Comparison of ENCODE assay signal across 26 cellular contexts in the genomic region with DNA sequence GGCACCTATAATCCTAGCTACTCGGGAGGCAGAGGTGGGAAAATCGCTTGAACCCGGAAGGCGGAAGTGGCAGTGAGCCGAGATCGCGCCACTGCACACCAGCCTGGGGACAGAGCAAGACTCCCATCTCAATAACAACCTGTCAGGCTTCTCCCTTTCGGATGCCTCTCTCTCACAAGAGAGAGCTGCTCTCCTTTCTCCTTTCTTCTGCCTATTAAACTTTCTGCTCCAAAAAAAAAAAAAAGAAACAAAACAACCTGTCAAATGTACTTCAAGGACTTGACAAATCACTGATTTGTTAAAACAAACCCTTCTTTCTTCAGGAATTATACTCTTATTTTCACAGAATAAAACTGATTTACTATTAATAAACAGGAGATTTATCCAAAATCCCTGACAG. TPM values are rescaled to one million over a fixed set of nuclear protein-coding genes. Genes with fewer than 3 reads are reported as not detected.
A peak's percentile ranks its signal among the peaks of the same experiment; 100 is the strongest.
DNase-seq lines count a peak whose midpoint lies in the region; ATAC-seq, FAIRE-seq and TF ChIP-seq lines count a peak whose summit lies in the region.
"Had no signal": no experiment of that assay in that cellular context is flagged by ENCODE, and none has a peak within 500 bp of the region (broad histone marks: within the 10 kb centered on the region; RNA-seq: fewer than 3 reads in every experiment).

No MANE protein-coding gene starts in this region.

- peaks cover 82% of the 10 kb centered on the region for H3K79me2 ChIP-seq in HepG2 (ENCODE audit: insufficient read depth, low read length)
- H3K79me2 ChIP-seq in trophoblast cell (ENCODE audit: control insufficient read depth, insufficient read depth, low read length, poor library complexity) = peaks cover 34% of the 10 kb centered on the region

- no peaks in the 10 kb centered on the region for H3K36me3 ChIP-seq in liver (ENCODE audit: control insufficient read depth in 4 of 4, insufficient read depth in 3 of 4, low read depth in 1 of 4, low read length in 3 of 4)
- H3K36me3 ChIP-seq in HepG2 (replicated peaks in 1 of 2; ENCODE audit: control insufficient read depth in 1 of 2, insufficient read depth in 2 of 2, low read length in 2 of 2) = peaks cover 0 to 4% of the 10 kb centered on the region in 2 experiments; a peak in 3 of 5 replicates
- H3K36me3 ChIP-seq in right lobe of liver = no peaks in the 10 kb centered on the region
- peaks cover 3 to 7% of the 10 kb centered on the region in 2 experiments for H3K36me3 ChIP-seq in trophoblast cell (ENCODE audit: control insufficient read depth in 1 of 2, insufficient read depth in 2 of 2, low read length in 2 of 2)
- H3K36me3 ChIP-seq: BE2C, esophagus muscularis mucosa, thoracic aorta had no signal

- no peak overlapping the region for H4K8ac ChIP-seq in trophoblast cell (ENCODE audit: low read depth, low read length)

- no peak for FAIRE-seq in HepG2 (lab: Jason Lieb, UNC)
- FAIRE-seq: kidney had no signal

- H4K91ac ChIP-seq in trophoblast cell (ENCODE audit: low read depth, low read length) = no peak overlapping the region

- no peaks in the 10 kb centered on the region for H3K27me3 ChIP-seq in liver (ENCODE audit: control insufficient read depth in 4 of 4, insufficient read depth in 4 of 4, low read length in 3 of 4)
- no peaks in the 10 kb centered on the region for H3K27me3 ChIP-seq in HepG2 (ENCODE audit: control insufficient read depth in 1 of 2, insufficient read depth in 2 of 2, low read length in 2 of 2)
- no peaks in the 10 kb centered on the region for H3K27me3 ChIP-seq in right lobe of liver
- H3K27me3 ChIP-seq in trophoblast cell (ENCODE audit: insufficient read depth, low read length) = no peaks in the 10 kb centered on the region
- H3K27me3 ChIP-seq: BE2C, esophagus muscularis mucosa had no signal

- no peak overlapping the region for H3K23ac ChIP-seq in trophoblast cell (ENCODE audit: low read length)

- TF ChIP-seq CTCF in liver (IDR thresholded peaks at IDR 0.05; ENCODE audit: low read depth, low read length, missing input control) (no peak), HepG2 (CRISPR knock-in tag; IDR thresholded peaks at IDR 0.05) (no peak), right lobe of liver (IDR thresholded peaks at IDR 0.05) (no peak)

- no peak overlapping the region for H2BK120ac ChIP-seq in trophoblast cell (ENCODE audit: insufficient read depth, low read length, poor library complexity)

- no peak overlapping the region for H2BK5ac ChIP-seq in trophoblast cell (ENCODE audit: low read depth, low read length, poor library complexity)

- no peak overlapping the region for H3K18ac ChIP-seq in trophoblast cell (ENCODE audit: low read length)

- H3K4me3 ChIP-seq in liver (ENCODE audit: low read depth in 1 of 3, low read length in 3 of 3) (no peak overlapping the region), HepG2 (replicated peaks in 1 of 3; ENCODE audit: insufficient read depth in 1 of 3, low read depth in 2 of 3, low read length in 3 of 3) (no peak overlapping the region), right lobe of liver (no peak overlapping the region), trophoblast cell (ENCODE audit: low read depth, low read length) (no peak overlapping the region)

- no peak overlapping the region for H2BK12ac ChIP-seq in trophoblast cell (ENCODE audit: low read length)

- H3K27ac ChIP-seq in liver (ENCODE audit: low read depth in 1 of 2, low read length in 2 of 2) (peak overlapping the region; percentile 1 to 51), HepG2 (ENCODE audit: extremely low read length, insufficient read depth, low read length) (no peak overlapping the region), right lobe of liver (peak overlapping the region in 2 of 3 donors; percentile 7 to 45), trophoblast cell (ENCODE audit: low read depth, low read length) (no peak overlapping the region)
- H3K27ac ChIP-seq: thoracic aorta had no signal

- BruUV-seq in HepG2 (replicated peaks; lab: Mats Ljungman, UMichigan) = no TSS peak

- ATAC-seq in HepG2 = no peak
- no peak for ATAC-seq in right lobe of liver
- no peak for ATAC-seq in HG02981 (IDR thresholded peaks at IDR 0.05; ENCODE audit: unreplicated experiment)
- ATAC-seq in GM18502 (IDR thresholded peaks at IDR 0.05; ENCODE audit: poor library complexity, unreplicated experiment) = no peak
- ATAC-seq: activated T-cell treated with anti-CD3 and anti-CD28 coated beads, Interleukin-2, amount 50 U/mL, for 72 hours; naive thymus-derived CD8-positive, alpha-beta T cell; stimulated activated memory B cell treated with anti-CD40 and anti-IgM and Interleukin-4, amounts not matched to agents 10 μg/mL and 1 μg/mL and 100 μg/mL, for 72 hours had no signal

- H3K14ac ChIP-seq in trophoblast cell (ENCODE audit: low read length) = no peak overlapping the region

- no peaks in the 10 kb centered on the region for H3K9me3 ChIP-seq in liver (ENCODE audit: control insufficient read depth in 4 of 4, low read length in 3 of 4)
- H3K9me3 ChIP-seq in HepG2 (ENCODE audit: low read length) = no peaks in the 10 kb centered on the region
- no peaks in the 10 kb centered on the region for H3K9me3 ChIP-seq in right lobe of liver
- H3K9me3 ChIP-seq in trophoblast cell (ENCODE audit: insufficient read depth, low read depth, low read length) = no peaks in the 10 kb centered on the region
- H3K9me3 ChIP-seq: BE2C, esophagus muscularis mucosa, thoracic aorta had no signal

- CTCF ChIA-PET in HepG2 (lab: Yijun Ruan, JAX; ENCODE audit: low intra/inter-chr PET ratio, low total read pairs) = no interaction called here

- H3K4me2 ChIP-seq in HepG2 (ENCODE audit: low read depth, low read length) (no peak overlapping the region), trophoblast cell (ENCODE audit: low read length) (no peak overlapping the region)

- POLR2A ChIA-PET in HepG2 (lab: Yijun Ruan, JAX) = no interaction called here

- H3K4me1 ChIP-seq in liver (ENCODE audit: control insufficient read depth in 4 of 4, insufficient read depth in 4 of 4, low read length in 3 of 4) (peaks cover 22 to 47% (median 30%) of the 10 kb centered on the region in 4 donors), HepG2 (ENCODE audit: insufficient read depth, low read length) (peaks cover 59% of the 10 kb centered on the region), right lobe of liver (peaks cover 0 to 59% (median 14%) of the 10 kb centered on the region in 4 donors), trophoblast cell (ENCODE audit: control insufficient read depth in 1 of 2, insufficient read depth in 2 of 2, low read length in 2 of 2) (peaks cover 8 to 16% of the 10 kb centered on the region in 2 experiments)

- H3K9ac ChIP-seq in liver (ENCODE audit: low read depth in 1 of 2, low read length in 2 of 2) (no peak overlapping the region), HepG2 (ENCODE audit: insufficient read depth, low read depth, low read length) (no peak overlapping the region), trophoblast cell (ENCODE audit: low read length) (no peak overlapping the region)

- H2AFZ ChIP-seq in HepG2 (ENCODE audit: low read length) = no peak overlapping the region
- H2AFZ ChIP-seq in trophoblast cell (ENCODE audit: insufficient read depth, low read length, poor library complexity) = no peak overlapping the region

- WGBS in liver = 93% methylated on average over 8 of the region's 8 CpGs
- WGBS in HepG2 (ENCODE audit: low lambda C conversion rate) = 97% methylated on average over 8 of the region's 8 CpGs
- 67% methylated on average over 7 of the region's 8 CpGs for WGBS in right lobe of liver (ENCODE audit: insufficient coverage, low coverage, low lambda C conversion rate, missing lambda C conversion rate)
- no CpG with 5 or more reads among the region's 8 CpGs for WGBS in trophoblast cell (ENCODE audit: extremely low coverage, insufficient coverage, insufficient read length)

- peaks cover 44% of the 10 kb centered on the region for H4K20me1 ChIP-seq in HepG2 (ENCODE audit: insufficient read depth, low read length)

- TF ChIP-seq EP300 in HepG2 (IDR thresholded peaks at IDR 0.05; ENCODE audit: low read depth in 2 of 2, low read length in 2 of 2) (no peak), HepG2 (CRISPR knock-in tag; IDR thresholded peaks at IDR 0.05; ENCODE audit: borderline replicate concordance) (no peak)

- DNase-seq in HepG2 (ENCODE audit: low spot score) (no peak), right lobe of liver (no peak), trophoblast cell (no peak), NCI-H1694 treated with DMSO at 0.1 percent for 48 hours (lab: John Stamatoyannopoulos, UW) (no peak)
- DNase-seq in stimulated activated naive CD4-positive, alpha-beta T cell treated with Interleukin-2 at 50 U/mL for 16 hours (lab: John Stamatoyannopoulos, UW) = no peak
- DNase-seq: activated CD4-positive, alpha-beta T cell treated with anti-CD3 and anti-CD28 coated beads for 48 hours; activated naive CD4-positive, alpha-beta T cell treated with anti-CD3 and anti-CD28 coated beads for 36 hours; activated T-cell treated with anti-CD3 and anti-CD28 coated beads, Interleukin-2, amount 50 U/mL, for 72 hours; anterior cingulate cortex; BE2C; effector CD4-positive, alpha-beta T cell; EL; HFFc6; kidney; naive thymus-derived CD8-positive, alpha-beta T cell; NCI-H1105; NCI-H2081; NK-92 treated with Interleukin-12 subunit alpha and Interleukin-12 subunit beta, amount 100 ng/mL, for 24 hours; stimulated activated CD4-positive, alpha-beta T cell treated with anti-CD3 and anti-CD28 coated beads, Interleukin-1b, Interleukin-23, amount 100 ng/mL, for 48 hours; T-helper 2 cell had no signal

- no peak overlapping the region for H2AK5ac ChIP-seq in trophoblast cell (ENCODE audit: low read length)

- peak overlapping the region; percentile 78 for H3K4ac ChIP-seq in trophoblast cell (ENCODE audit: low read depth, low read length)

- TF ChIP-seq POLR2A in HepG2 (IDR thresholded peaks at IDR 0.05; ENCODE audit: insufficient read depth in 1 of 2, low read depth in 2 of 2, low read length in 2 of 2) = no peak
- no peak for TF ChIP-seq POLR2A in right lobe of liver (IDR thresholded peaks at IDR 0.05)

- in situ Hi-C loops in HepG2 (cut with HindIII; ENCODE audit: extremely low pct_ligation_motif_present, low pct_unique_long_range_greater_than_20kb) = loop anchor here (5.0 kb wide), 1 partner anchor 45 kb away; no protein-coding TSS in a partner anchor

- intact Hi-C loops in HepG2 (cut with micrococcal nuclease; ENCODE audit: unreplicated experiment) (no loop called here), right lobe of liver (cut with DNase I) (no loop called here)

- TF ChIP-seq RAD21 in liver (IDR thresholded peaks at IDR 0.05) = no peak
- no peak for TF ChIP-seq RAD21 in HepG2 (CRISPR knock-in tag; IDR thresholded peaks at IDR 0.05)

- peaks cover 12% of the 10 kb centered on the region for H3K79me1 ChIP-seq in trophoblast cell (ENCODE audit: low read length)

- no peak overlapping the region for H4K12ac ChIP-seq in trophoblast cell (ENCODE audit: low read depth, low read length)

RNA-seq across cellular contexts. Expression of gene PSAP, which starts 3.6 kb away (rescaled TPM):
- 100 to 1,000 TPM; 435 to 510 TPM for total RNA-seq in liver
- polyA plus RNA-seq in liver = 100 to 1,000 TPM; 255 to 671 TPM
- 148 and 323 TPM in 2 replicates for total RNA-seq in HepG2 (2016; rRNA removed; fragmentation: Illumina TruSeq; extraction: Trizol)
- total RNA-seq in HepG2 (2016; cell fraction: cytosol; rRNA removed; fragmentation: Illumina TruSeq; extraction: Trizol; ENCODE audit: low read depth) = 16.4 and 17.5 TPM in 2 replicates
- 130 and 339 TPM in 2 replicates for total RNA-seq in HepG2 (2016; cell fraction: insoluble cytoplasmic fraction; rRNA removed; fragmentation: Illumina TruSeq; extraction: Trizol)
- 41.6 and 42.4 TPM in 2 replicates for total RNA-seq in HepG2 (2016; cell fraction: membrane; rRNA removed; fragmentation: Illumina TruSeq; extraction: Trizol)
- total RNA-seq in HepG2 (2016; cell fraction: nucleus; rRNA removed; fragmentation: Illumina TruSeq; extraction: Trizol) = 278 and 332 TPM in 2 replicates
- 643 and 779 TPM in 2 replicates for polyA plus RNA-seq in HepG2 (2011; rRNA removed)
- polyA plus RNA-seq in HepG2 (2011; cell fraction: cytosol; rRNA removed) = 776 and 886 TPM in 2 replicates
- 356 and 433 TPM in 2 replicates for polyA plus RNA-seq in HepG2 (2011; cell fraction: nucleus; rRNA removed)
- 412 and 503 TPM in 2 replicates for polyA plus RNA-seq in HepG2 (2012)
- polyA plus RNA-seq in HepG2 (2016; cell fraction: cytosol; fragmentation: Illumina TruSeq; extraction: Trizol; ENCODE audit: low read depth) = 14.6 and 15.4 TPM in 2 replicates
- 111 and 126 TPM in 2 replicates for polyA plus RNA-seq in HepG2 (2016; cell fraction: insoluble cytoplasmic fraction; fragmentation: Illumina TruSeq; extraction: Trizol; ENCODE audit: low read depth)
- 26.4 and 27.8 TPM in 2 replicates for polyA plus RNA-seq in HepG2 (2016; cell fraction: membrane; fragmentation: Illumina TruSeq; extraction: Trizol; ENCODE audit: low read depth)
- polyA plus RNA-seq in HepG2 (2016; cell fraction: nucleus; fragmentation: Illumina TruSeq; extraction: Trizol; ENCODE audit: insufficient read depth, low read depth) = 383 and 387 TPM in 2 replicates
- 387 and 527 TPM in 2 replicates for polyA minus RNA-seq in HepG2 (2011; rRNA and poly(A)+ RNA removed; ENCODE audit: low replicate concordance)
- polyA minus RNA-seq in HepG2 (2011; cell fraction: cytosol; rRNA and poly(A)+ RNA removed) = 256 and 356 TPM in 2 replicates
- polyA minus RNA-seq in HepG2 (2011; cell fraction: nucleus; rRNA and poly(A)+ RNA removed) = 143 and 184 TPM in 2 replicates
- 100 to 1,000 TPM; 520 to 743 (median 570) TPM for total RNA-seq in right lobe of liver
- 532 and 555 TPM in 2 replicates for polyA plus RNA-seq in trophoblast cell (2013)

Comparison
In these comparisons a context has a peak if more than half of its experiments do, and no peak if none do; other contexts are left out.
1. H3K27ac ChIP-seq: peak in liver (2 of 2) and right lobe of liver (2 of 3); none in HepG2 (single experiment) and trophoblast cell (single experiment).